Comparison of ENCODE assay signal across 1 cellular context in genomic region chr14:35367056-35367372, GRCh38.
TF ChIP-seq lines count a peak whose summit lies in the region.

No MANE protein-coding gene starts in this region.

TF ChIP-seq in K562, 482 proteins besides CTCF, POLR2A, EP300 and RAD21 (continued from another document):
- TF ChIP-seq ARID3A (IDR thresholded peaks at IDR 0.05; ENCODE audit: borderline replicate concordance, low read depth, low read length) = no peak
- TF ChIP-seq PRPF4 (IDR thresholded peaks at IDR 0.05; ENCODE audit: insufficient read depth, low read depth, low read length, poor library complexity, severe bottlenecking) = no peak
- no peak for TF ChIP-seq ZNF586 (CRISPR knock-in tag; conservative IDR thresholded peaks at IDR 0.05)
- TF ChIP-seq CCNT2 (IDR thresholded peaks at IDR 0.05; ENCODE audit: borderline replicate concordance, extremely low read depth, insufficient read length, low read depth, low read length) = no peak
- TF ChIP-seq ZNF644 (tag; IDR thresholded peaks at IDR 0.05; ENCODE audit: low read depth) = 0 out of 2 replicates have a peak, but pooled peaks have one; percentile 26
- no peak for TF ChIP-seq HNRNPUL1 (IDR thresholded peaks at IDR 0.05; ENCODE audit: low read length)
- TF ChIP-seq ZBTB43 (CRISPR knock-in tag; IDR thresholded peaks at IDR 0.05) = no peak
- TF ChIP-seq POLR2AphosphoS5 (IDR thresholded peaks at IDR 0.05; ENCODE audit: control insufficient read depth, insufficient read depth, low read depth, low read length) = peak; percentile 62
- TF ChIP-seq FOXK2 (conservative IDR thresholded peaks at IDR 0.05 in 1 of 2, IDR thresholded peaks at IDR 0.05 in 1 of 2; ENCODE audit: low read depth in 2 of 2) = no peak
- TF ChIP-seq ZNF551 (CRISPR knock-in tag; IDR thresholded peaks at IDR 0.05) = no peak
- TF ChIP-seq POLR2H (tag; IDR thresholded peaks at IDR 0.05; ENCODE audit: low read depth) = no peak
- no peak for TF ChIP-seq ATF7 (IDR thresholded peaks at IDR 0.05)
- no peak for TF ChIP-seq MTF1 (CRISPR knock-in tag; IDR thresholded peaks at IDR 0.05; ENCODE audit: borderline replicate concordance)
- TF ChIP-seq SUPT5H (IDR thresholded peaks at IDR 0.05) = peak; percentile 39; the same call in 1 of the 2 replicates
- TF ChIP-seq CHAMP1 (IDR thresholded peaks at IDR 0.05) = no peak
- no peak for TF ChIP-seq HBP1 (CRISPR knock-in tag; IDR thresholded peaks at IDR 0.05)
- TF ChIP-seq ZFP91 (CRISPR knock-in tag; IDR thresholded peaks at IDR 0.05) = no peak
- TF ChIP-seq MAFG (tag; conservative IDR thresholded peaks at IDR 0.05) = no peak
- TF ChIP-seq MED1 (CRISPR knock-in tag; IDR thresholded peaks at IDR 0.05; ENCODE audit: borderline replicate concordance) = no peak
- no peak for TF ChIP-seq TCF3 (CRISPR knock-in tag; IDR thresholded peaks at IDR 0.05)
- TF ChIP-seq ZBTB7A (IDR thresholded peaks at IDR 0.05; ENCODE audit: borderline replicate concordance, control insufficient read depth, low read depth, low read length) = 0 out of 2 replicates have a peak, but pooled peaks have one; percentile 8
- TF ChIP-seq LCOR (CRISPR knock-in tag; IDR thresholded peaks at IDR 0.05) = no peak
- TF ChIP-seq MAFF (IDR thresholded peaks at IDR 0.05; ENCODE audit: low read length) = no peak
- TF ChIP-seq CREB5 (CRISPR knock-in tag; IDR thresholded peaks at IDR 0.05) = no peak
